In the genomic region with DNA sequence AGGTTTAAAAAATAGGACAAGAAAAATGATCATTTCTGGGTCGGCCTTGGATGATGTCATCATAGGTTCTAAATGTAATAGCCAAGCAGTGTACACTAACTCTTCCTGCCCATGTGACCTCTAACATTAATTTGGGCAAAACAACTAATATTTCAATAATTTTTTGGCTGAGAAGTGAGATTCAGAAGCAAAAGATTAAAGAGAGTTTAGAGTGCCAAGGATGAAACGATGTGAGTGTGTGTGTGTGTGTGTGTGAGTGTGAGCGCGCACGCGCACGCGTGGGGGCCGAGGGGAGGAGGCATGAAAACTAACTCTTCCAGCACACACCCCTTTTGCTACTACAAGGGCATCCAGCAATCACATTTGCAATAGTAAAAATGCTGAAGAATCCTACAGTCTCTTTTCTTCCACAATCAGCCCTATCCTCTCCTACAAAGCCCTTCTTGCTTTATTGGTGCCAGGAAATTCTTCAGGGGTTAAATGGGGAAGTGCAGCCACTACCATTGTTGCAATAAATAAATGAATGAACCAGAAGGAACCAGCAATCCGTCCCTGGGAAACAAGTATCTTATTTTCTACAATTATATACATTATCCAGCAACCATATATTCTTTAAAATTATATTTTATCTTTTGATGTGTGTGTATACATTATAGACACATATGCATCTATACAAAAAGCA, we compare ENCODE assay signal across 8 cellular contexts. TPM values are rescaled to one million over a fixed set of nuclear protein-coding genes. Genes with fewer than 3 reads are reported as not detected.
DNase-seq lines count a peak whose midpoint lies in the region; ATAC-seq and TF ChIP-seq lines count a peak whose summit lies in the region.

No MANE protein-coding gene starts in this region.

- H3K9me3 ChIP-seq in body of pancreas (no peaks in the 10 kb centered on the region), skeletal muscle tissue (ENCODE audit: control insufficient read depth in 3 of 3, low read length in 3 of 3) (no peaks in the 10 kb centered on the region), MM.1S (replicated peaks; ENCODE audit: insufficient read depth, low read length) (no peaks in the 10 kb centered on the region)

- peak overlapping the region; percentile 35 to 85 (median 79) for H3K9ac ChIP-seq in skeletal muscle tissue (ENCODE audit: low read depth in 1 of 3, low read length in 3 of 3)
- H3K9ac ChIP-seq in MM.1S (ENCODE audit: low read length), result no peak overlapping the region

- H3K27ac ChIP-seq in body of pancreas (peak overlapping the region in 3 of 4 donors; percentile 17 to 78 (median 19)), skeletal muscle tissue (ENCODE audit: low read depth, low read length) (peak overlapping the region; percentile 11), MM.1S (ENCODE audit: low read length) (no peak overlapping the region)

- H3K4me1 ChIP-seq in body of pancreas (peaks cover 49% of the 10 kb centered on the region), skeletal muscle tissue (ENCODE audit: control insufficient read depth in 3 of 3, insufficient read depth in 3 of 3, low read length in 3 of 3) (peaks cover 13 to 25% (median 15%) of the 10 kb centered on the region in 3 donors), MM.1S (ENCODE audit: low read length) (no peaks in the 10 kb centered on the region)

- H3F3A ChIP-seq in MM.1S (ENCODE audit: insufficient read depth, low read length), result no peaks in the 10 kb centered on the region

- intact Hi-C loops in body of pancreas (cut with DNase I), result no loop called here

- TF ChIP-seq CTCF in NB4 (IDR thresholded peaks at IDR 0.05; ENCODE audit: low read depth, low read length) (no peak), body of pancreas (IDR thresholded peaks at IDR 0.05) (no peak), MM.1S (IDR thresholded peaks at IDR 0.05; ENCODE audit: low read length) (no peak)

- TF ChIP-seq POLR2A in NB4 (IDR thresholded peaks at IDR 0.05; ENCODE audit: extremely low read depth, insufficient read length) (no peak), body of pancreas (IDR thresholded peaks at IDR 0.05) (no peak)

- no peaks in the 10 kb centered on the region for H3K27me3 ChIP-seq in body of pancreas
- no peaks in the 10 kb centered on the region for H3K27me3 ChIP-seq in skeletal muscle tissue (ENCODE audit: control insufficient read depth in 3 of 3, insufficient read depth in 3 of 3, low read length in 3 of 3)
- no peaks in the 10 kb centered on the region for H3K27me3 ChIP-seq in MM.1S (replicated peaks; ENCODE audit: insufficient read depth, low read length)

- no peaks in the 10 kb centered on the region for H3K9me3 Mint-ChIP-seq in activated T-cell treated with anti-CD3 and anti-CD28 coated beads, Interleukin-2, amount 50 U/mL, for 72 hours

- no peaks in the 10 kb centered on the region for H3K36me3 ChIP-seq in body of pancreas (replicated peaks in 1 of 2; ENCODE audit: insufficient read depth in 1 of 2, low read depth in 2 of 2)
- H3K36me3 ChIP-seq in skeletal muscle tissue (ENCODE audit: control insufficient read depth in 3 of 3, insufficient read depth in 3 of 3, low read length in 3 of 3), result peaks cover 0 to 2% (median 0%) of the 10 kb centered on the region in 3 donors
- H3K36me3 ChIP-seq in MM.1S (replicated peaks; ENCODE audit: insufficient read depth, low read length), result no peaks in the 10 kb centered on the region

- no peak overlapping the region for H3K4me3 ChIP-seq in NB4 (ENCODE audit: low read depth, low read length)
- no peak overlapping the region for H3K4me3 ChIP-seq in body of pancreas
- peak overlapping the region; percentile 36 to 78 (median 46) for H3K4me3 ChIP-seq in skeletal muscle tissue (ENCODE audit: low read length in 3 of 3)
- H3K4me3 ChIP-seq in MM.1S (ENCODE audit: low read length), result no peak overlapping the region

- ATAC-seq in body of pancreas (no peak), GM21576 (IDR thresholded peaks at IDR 0.05; ENCODE audit: unreplicated experiment) (no peak)
- no peak for ATAC-seq in activated T-cell treated with anti-CD3 and anti-CD28 coated beads, Interleukin-2, amount 50 U/mL, for 72 hours (replicated peaks in 1 of 2)

- H3K27me3 Mint-ChIP-seq in activated T-cell treated with anti-CD3 and anti-CD28 coated beads, Interleukin-2, amount 50 U/mL, for 72 hours (ENCODE audit: low read depth), result no peaks in the 10 kb centered on the region

- peaks cover 4% of the 10 kb centered on the region for H3K4me1 Mint-ChIP-seq in activated T-cell treated with anti-CD3 and anti-CD28 coated beads, Interleukin-2, amount 50 U/mL, for 72 hours (ENCODE audit: low read depth)

- H3K9me2 ChIP-seq in MM.1S (replicated peaks; ENCODE audit: insufficient read depth, low read length), result no peaks in the 10 kb centered on the region

- no peak overlapping the region for H3K4me2 ChIP-seq in MM.1S (ENCODE audit: low read depth, low read length)

- no peaks in the 10 kb centered on the region for H3K36me3 Mint-ChIP-seq in activated T-cell treated with anti-CD3 and anti-CD28 coated beads, Interleukin-2, amount 50 U/mL, for 72 hours (ENCODE audit: insufficient read depth in 2 of 2)

- H2AFZ ChIP-seq in MM.1S (ENCODE audit: low read length), result no peak overlapping the region

- WGBS in body of pancreas, 2 donors, result 55 to 59% methylated on average over 10 of the region's 10 CpGs

- H3K27ac Mint-ChIP-seq in activated T-cell treated with anti-CD3 and anti-CD28 coated beads, Interleukin-2, amount 50 U/mL, for 72 hours, result no peak overlapping the region

- DNase-seq in NB4 (ENCODE audit: low read depth) (peak; percentile 30), body of pancreas (peak in 2 of 4 donors; percentile 20 to 35), hypothalamus (lab: John Stamatoyannopoulos, UW) (peak in 45 of 51 donors; percentile 2 to 85 (median 32)), MM.1S (no peak), SW 1271 (lab: John Stamatoyannopoulos, UW) (no peak)
- no peak for DNase-seq in activated T-cell treated with anti-CD3 and anti-CD28 coated beads, Interleukin-2, amount 50 U/mL, for 72 hours

- H3K4me3 Mint-ChIP-seq in activated T-cell treated with anti-CD3 and anti-CD28 coated beads, Interleukin-2, amount 50 U/mL, for 72 hours, result no peak overlapping the region

- H4K20me1 ChIP-seq in MM.1S (ENCODE audit: insufficient read depth, low read length), result no peaks in the 10 kb centered on the region

- no peaks in the 10 kb centered on the region for H3K79me2 ChIP-seq in MM.1S (ENCODE audit: low read length)

RNA-seq across cellular contexts. Expression of a gene that starts 52.9 kb away (rescaled TPM):
- 100 to 1,000 TPM; 136 to 334 TPM for total RNA-seq in body of pancreas
- 124 TPM for total RNA-seq in skeletal muscle tissue
- total RNA-seq in activated T-cell treated with anti-CD3 and anti-CD28 coated beads, Interleukin-2, amount 50 U/mL, for 72 hours, result 10 to 100 TPM; 93.4 to 99.5 TPM

Comparison
In these comparisons a context has a peak if more than half of its experiments do, and no peak if none do; other contexts are left out.
1. DNase-seq: peak in NB4 (single experiment) and hypothalamus (45 of 51); none in MM.1S (single experiment), activated T-cell treated with anti-CD3 and anti-CD28 coated beads, Interleukin-2, amount 50 U/mL, for 72 hours (0 of 2) and SW 1271 (0 of 2).
2. H3K4me3 ChIP-seq: peak in skeletal muscle tissue (3 of 3); none in NB4 (single experiment), body of pancreas (0 of 2) and MM.1S (single experiment).